Comparison of ENCODE assay signal across 21 cellular contexts in the genomic region with DNA sequence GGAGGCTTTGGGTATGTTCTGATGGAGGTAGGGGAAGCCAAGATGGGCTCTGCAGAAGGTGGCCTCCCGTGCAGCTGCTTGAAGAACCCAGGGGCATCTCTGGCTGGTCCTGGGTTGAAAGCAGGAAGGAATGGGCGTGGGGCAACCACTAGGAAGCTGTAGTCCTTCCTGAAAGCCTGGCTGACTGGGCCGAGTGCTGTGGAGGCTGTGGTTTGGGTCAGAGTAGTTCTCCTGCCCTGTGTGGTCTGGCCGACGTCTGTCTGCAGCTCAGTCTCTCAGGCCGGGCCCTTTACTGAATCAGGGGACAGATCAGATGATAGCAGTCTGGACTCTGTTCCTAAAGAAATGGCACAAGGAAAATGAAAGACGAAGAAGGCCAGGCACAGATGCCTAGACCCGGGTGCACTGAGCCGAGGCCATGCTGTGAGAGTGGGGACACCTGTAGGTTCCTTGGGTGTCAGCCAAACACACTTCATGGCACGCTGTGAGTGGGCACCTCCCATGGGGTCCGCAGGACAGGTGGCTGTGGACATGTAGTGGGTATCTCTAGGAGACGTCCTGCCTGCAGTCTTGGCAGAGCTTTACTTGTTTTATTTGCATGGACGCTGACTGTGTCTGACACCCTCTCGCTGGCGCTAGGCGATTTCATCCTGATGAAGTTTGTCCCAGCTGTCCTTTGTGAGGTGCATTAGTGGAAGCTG.
DNase-seq lines count a peak whose midpoint lies in the region; ATAC-seq and TF ChIP-seq lines count a peak whose summit lies in the region.
"Had no signal": no experiment of that assay in that cellular context is flagged by ENCODE, and none has a peak within 500 bp of the region (broad histone marks: within the 10 kb centered on the region; RNA-seq: fewer than 3 reads in every experiment).

No MANE protein-coding gene starts in this region.

- H3K27me3 ChIP-seq in neural progenitor cell = no peaks in the 10 kb centered on the region
- no peaks in the 10 kb centered on the region for H3K27me3 ChIP-seq in adrenal gland
- H3K27me3 ChIP-seq: ascending aorta, dorsolateral prefrontal cortex, MG63 had no signal

- H3K27ac Mint-ChIP-seq in stimulated activated naive CD8-positive, alpha-beta T cell treated with anti-CD3 and anti-CD28 coated beads, Interleukin-15, amount 100 ng/mL, for 72 hours = peak overlapping the region; percentile 19 to 60
- H3K27ac Mint-ChIP-seq in neural progenitor cell = no peak overlapping the region
- H3K27ac Mint-ChIP-seq: activated T-helper 1 cell treated with anti-CD3 and anti-CD28 coated beads, Interleukin-12 subunit alpha, Interleukin-12 subunit beta, Interleukin-2, Interleukin-4 antibody, amounts not matched to agents 30 ng/mL and 10 ng/mL and 1 ng/mL, durations not matched to agents 14 hours and 24 hours and 36 hours had no signal

- no peak for TF ChIP-seq CTCF in neural progenitor cell (IDR thresholded peaks at IDR 0.05)
- no peak for TF ChIP-seq CTCF in adrenal gland (IDR thresholded peaks at IDR 0.05)

- H4K20me1 ChIP-seq in neural progenitor cell (ENCODE audit: low read depth) = no peaks in the 10 kb centered on the region

- no peak for TF ChIP-seq POLR2A in adrenal gland (IDR thresholded peaks at IDR 0.05)

- no peaks in the 10 kb centered on the region for H3K9me3 Mint-ChIP-seq in stimulated activated naive CD8-positive, alpha-beta T cell treated with anti-CD3 and anti-CD28 coated beads, Interleukin-15, amount 100 ng/mL, for 72 hours
- H3K9me3 Mint-ChIP-seq in neural progenitor cell = no peaks in the 10 kb centered on the region
- H3K9me3 Mint-ChIP-seq: activated naive CD4-positive, alpha-beta T cell treated with anti-CD3 and anti-CD28 coated beads, Interleukin-2, amount 50 U/mL, for 72 hours; activated T-helper 1 cell treated with anti-CD3 and anti-CD28 coated beads, Interleukin-12 subunit alpha, Interleukin-12 subunit beta, Interleukin-2, Interleukin-4 antibody, amounts not matched to agents 30 ng/mL and 10 ng/mL and 1 ng/mL, durations not matched to agents 14 hours and 24 hours and 36 hours; CD4-positive, alpha-beta T cell; naive thymus-derived CD4-positive, alpha-beta T cell; T-cell had no signal

- H3K27ac ChIP-seq in neural progenitor cell (no peak overlapping the region), adrenal gland (no peak overlapping the region)
- H3K27ac ChIP-seq: ascending aorta, dorsolateral prefrontal cortex had no signal

- no peak for ATAC-seq in stimulated activated naive CD8-positive, alpha-beta T cell treated with anti-CD3 and anti-CD28 coated beads, Interleukin-15, amount 100 ng/mL, for 72 hours
- no peak for ATAC-seq in stimulated activated naive CD8-positive, alpha-beta T cell treated with anti-CD3 and anti-CD28 coated beads, Interleukin-15, Interleukin-2, amounts not matched to agents 100 U/mL and 50 U/mL, for 24 hours
- ATAC-seq in HG02588 (IDR thresholded peaks at IDR 0.05; ENCODE audit: unreplicated experiment) = no peak
- ATAC-seq: activated naive CD4-positive, alpha-beta T cell treated with anti-CD3 and anti-CD28 coated beads, Interleukin-2, amount 50 U/mL, for 72 hours; naive thymus-derived CD4-positive, alpha-beta T cell; PC-3; T-cell had no signal

- no peaks in the 10 kb centered on the region for H3F3A ChIP-seq in neural progenitor cell (ENCODE audit: low read depth)

- no peaks in the 10 kb centered on the region for H3K79me2 ChIP-seq in neural progenitor cell (ENCODE audit: low read depth)

- no peak for DNase-seq in stimulated activated naive CD8-positive, alpha-beta T cell treated with anti-CD3 and anti-CD28 coated beads, Interleukin-15, amount 100 ng/mL, for 72 hours
- DNase-seq in stimulated activated naive CD8-positive, alpha-beta T cell treated with anti-CD3 and anti-CD28 coated beads, Interleukin-15, Interleukin-2, amounts not matched to agents 100 U/mL and 50 U/mL, for 24 hours = no peak
- DNase-seq in NCI-H1092 treated with DMSO at 0.1 percent for 48 hours (lab: John Stamatoyannopoulos, UW) = peak; percentile 45
- peak; percentile 12 for DNase-seq in dermis blood vessel endothelial cell
- no peak for DNase-seq in neural progenitor cell (ENCODE audit: low spot score)
- no peak for DNase-seq in adrenal gland
- DNase-seq: CD4-positive, alpha-beta T cell; central memory CD4-positive, alpha-beta T cell; dorsolateral prefrontal cortex; head of caudate nucleus; mesendoderm; MG63; naive thymus-derived CD4-positive, alpha-beta T cell; PC-3; SIG-M5; stimulated activated CD4-positive, alpha-beta T cell treated with anti-CD3 and anti-CD28 coated beads, Interleukin-4, amount 100 ng/mL, for 4 hours; T-cell had no signal

- H3K27me3 Mint-ChIP-seq in stimulated activated naive CD8-positive, alpha-beta T cell treated with anti-CD3 and anti-CD28 coated beads, Interleukin-15, amount 100 ng/mL, for 72 hours = no peaks in the 10 kb centered on the region
- peaks cover 4% of the 10 kb centered on the region for H3K27me3 Mint-ChIP-seq in neural progenitor cell (ENCODE audit: insufficient read depth, low read depth)
- H3K27me3 Mint-ChIP-seq: CD4-positive, alpha-beta T cell; naive thymus-derived CD4-positive, alpha-beta T cell; T-cell had no signal

- H3K4me1 Mint-ChIP-seq in stimulated activated naive CD8-positive, alpha-beta T cell treated with anti-CD3 and anti-CD28 coated beads, Interleukin-15, amount 100 ng/mL, for 72 hours = no peaks in the 10 kb centered on the region
- H3K4me1 Mint-ChIP-seq in neural progenitor cell = no peaks in the 10 kb centered on the region

- H3K4me2 ChIP-seq in neural progenitor cell = no peak overlapping the region

- 78 to 96% (median 83%) methylated on average over 14 to 16 of the region's 16 CpGs for WGBS in adrenal gland, 4 donors

- H3K4me1 ChIP-seq in neural progenitor cell (no peaks in the 10 kb centered on the region), adrenal gland (replicated peaks in 1 of 2) (no peaks in the 10 kb centered on the region)
- H3K4me1 ChIP-seq: ascending aorta had no signal

- H2AFZ ChIP-seq in neural progenitor cell (replicated peaks) = no peak overlapping the region

- intact Hi-C loops in adrenal gland (cut with DNase I) = no loop called here

- H3K9ac ChIP-seq in neural progenitor cell = no peak overlapping the region

- no peaks in the 10 kb centered on the region for H3K9me3 ChIP-seq in neural progenitor cell (ENCODE audit: low read depth)
- H3K9me3 ChIP-seq in adrenal gland (replicated peaks in 1 of 3) = no peaks in the 10 kb centered on the region
- H3K9me3 ChIP-seq: ascending aorta, MG63 had no signal

- no peaks in the 10 kb centered on the region for H3K36me3 ChIP-seq in neural progenitor cell
- H3K36me3 ChIP-seq in adrenal gland (replicated peaks in 1 of 2) = peaks cover 0 to 13% of the 10 kb centered on the region in 2 donors
- H3K36me3 ChIP-seq: MG63 had no signal

- no peak overlapping the region for H3K4me3 Mint-ChIP-seq in stimulated activated naive CD8-positive, alpha-beta T cell treated with anti-CD3 and anti-CD28 coated beads, Interleukin-15, amount 100 ng/mL, for 72 hours
- H3K4me3 Mint-ChIP-seq in neural progenitor cell = no peak overlapping the region
- H3K4me3 Mint-ChIP-seq: activated T-helper 1 cell treated with anti-CD3 and anti-CD28 coated beads, Interleukin-12 subunit alpha, Interleukin-12 subunit beta, Interleukin-2, Interleukin-4 antibody, amounts not matched to agents 30 ng/mL and 10 ng/mL and 1 ng/mL, durations not matched to agents 14 hours and 24 hours and 36 hours; CD4-positive, alpha-beta T cell; naive thymus-derived CD4-positive, alpha-beta T cell; T-cell had no signal

- peaks cover 3% of the 10 kb centered on the region for H3K36me3 Mint-ChIP-seq in neural progenitor cell
- H3K36me3 Mint-ChIP-seq: activated naive CD4-positive, alpha-beta T cell treated with anti-CD3 and anti-CD28 coated beads, Interleukin-2, amount 50 U/mL, for 72 hours had no signal

- no peak overlapping the region for H3K4me3 ChIP-seq in neural progenitor cell
- no peak overlapping the region for H3K4me3 ChIP-seq in adrenal gland
- H3K4me3 ChIP-seq: ascending aorta, dorsolateral prefrontal cortex, MG63 had no signal

Comparison
In these comparisons a context has a peak if more than half of its experiments do, and no peak if none do; other contexts are left out.
1. DNase-seq: peak in NCI-H1092 treated with DMSO at 0.1 percent for 48 hours (single experiment) and dermis blood vessel endothelial cell (single experiment); none in stimulated activated naive CD8-positive, alpha-beta T cell treated with anti-CD3 and anti-CD28 coated beads, Interleukin-15, amount 100 ng/mL, for 72 hours (0 of 2), stimulated activated naive CD8-positive, alpha-beta T cell treated with anti-CD3 and anti-CD28 coated beads, Interleukin-15, Interleukin-2, amounts not matched to agents 100 U/mL and 50 U/mL, for 24 hours (single experiment), neural progenitor cell (single experiment) and adrenal gland (0 of 7).